In the genomic region with DNA sequence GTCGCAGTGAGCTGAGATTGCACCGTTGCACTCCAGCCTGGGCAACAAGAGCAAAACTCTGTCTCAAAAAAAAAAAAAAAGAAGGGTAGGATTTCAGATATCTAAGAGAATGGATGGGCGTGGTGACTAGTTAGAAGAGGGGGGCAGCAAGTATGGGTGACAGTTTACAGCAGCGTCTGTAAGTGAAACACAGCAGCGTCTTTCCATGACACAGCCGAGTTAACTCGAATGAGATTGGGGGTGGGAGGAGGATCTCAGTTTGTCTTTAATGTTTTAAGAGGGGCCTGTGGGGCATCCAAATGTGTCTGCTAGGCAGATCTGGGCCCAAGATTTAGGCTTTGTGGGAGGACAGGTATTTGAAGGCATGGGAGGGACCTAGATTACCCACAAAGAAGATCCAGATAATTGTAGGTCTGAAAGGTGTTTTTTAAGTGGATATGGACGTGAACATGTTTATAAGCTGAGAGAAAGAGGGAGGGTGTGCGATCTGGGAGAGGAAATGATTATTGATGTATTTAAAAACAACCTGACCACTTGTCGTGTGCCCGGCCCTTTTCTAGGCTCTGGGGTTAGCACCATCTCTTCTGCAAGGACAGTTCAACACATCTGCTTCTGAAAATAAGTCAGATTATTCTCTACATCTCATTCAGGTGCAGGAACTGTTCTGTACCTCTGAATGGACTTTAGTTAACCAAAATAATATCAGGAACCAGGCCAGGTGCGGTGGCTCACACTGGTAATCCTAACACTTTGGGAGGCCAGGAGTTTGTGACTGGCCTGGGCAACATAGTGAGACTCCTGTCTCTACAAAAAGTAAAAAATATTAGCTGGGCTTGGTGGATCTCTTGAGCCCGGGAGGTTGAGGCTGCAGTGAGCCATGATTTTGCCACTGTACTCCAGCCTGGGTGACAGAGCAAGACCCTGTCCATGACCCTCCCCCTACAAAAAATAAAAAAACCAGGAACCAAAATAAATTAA, we compare ENCODE assay signal across 12 cellular contexts. TPM values are rescaled to one million over a fixed set of nuclear protein-coding genes. Genes with fewer than 3 reads are reported as not detected.
DNase-seq lines count a peak whose midpoint lies in the region; ATAC-seq and TF ChIP-seq lines count a peak whose summit lies in the region.
"Had no signal": no experiment of that assay in that cellular context is flagged by ENCODE, and none has a peak within 500 bp of the region (broad histone marks: within the 10 kb centered on the region; RNA-seq: fewer than 3 reads in every experiment).

No MANE protein-coding gene starts in this region.

- no peaks in the 10 kb centered on the region for H3K27me3 ChIP-seq in SU-DHL-6 (ENCODE audit: low read length)
- no peaks in the 10 kb centered on the region for H3K27me3 ChIP-seq in esophagus squamous epithelium
- H3K27me3 ChIP-seq: heart left ventricle had no signal

- H3K4me2 ChIP-seq in SU-DHL-6 (ENCODE audit: low read depth, low read length, poor library complexity, severe bottlenecking) = peak overlapping the region; percentile 4

- H3K9ac ChIP-seq in SU-DHL-6 (ENCODE audit: low read length) = no peak overlapping the region

- H3K27ac Mint-ChIP-seq in stimulated activated naive CD8-positive, alpha-beta T cell treated with anti-CD3 and anti-CD28 coated beads, Interleukin-15, Interleukin-2, amounts not matched to agents 100 ng/mL and 50 ng/mL, for 24 hours = peak overlapping the region; percentile 26
- no peak overlapping the region for H3K27ac Mint-ChIP-seq in glutamatergic neuron (ENCODE audit: unreplicated experiment)

- H3K4me1 Mint-ChIP-seq in stimulated activated naive CD8-positive, alpha-beta T cell treated with anti-CD3 and anti-CD28 coated beads, Interleukin-15, Interleukin-2, amounts not matched to agents 100 ng/mL and 50 ng/mL, for 24 hours (ENCODE audit: low read depth) = peaks cover 56% of the 10 kb centered on the region
- peaks cover 10% of the 10 kb centered on the region for H3K4me1 Mint-ChIP-seq in glutamatergic neuron (ENCODE audit: low read depth, unreplicated experiment)

- WGBS in esophagus squamous epithelium, 2 donors = 77 to 82% methylated on average over 13 of the region's 13 CpGs

- H3K4me1 ChIP-seq in esophagus squamous epithelium = peaks cover 0 to 29% (median 5%) of the 10 kb centered on the region in 3 donors

- H3K4me3 ChIP-seq in SU-DHL-6 (ENCODE audit: insufficient read depth, low read length, poor library complexity, severe bottlenecking) (no peak overlapping the region), esophagus squamous epithelium (no peak overlapping the region)
- H3K4me3 ChIP-seq: heart left ventricle had no signal

- ATAC-seq in stimulated activated naive CD8-positive, alpha-beta T cell treated with anti-CD3 and anti-CD28 coated beads, Interleukin-15, Interleukin-2, amounts not matched to agents 100 U/mL and 50 U/mL, for 24 hours = no peak
- ATAC-seq in GM18519 (IDR thresholded peaks at IDR 0.05; ENCODE audit: low FRiP score, unreplicated experiment) = no peak
- ATAC-seq: heart left ventricle, sciatic nerve, SK-N-SH treated with all-trans-retinoic acid at 6 μM for 48 hours had no signal

- H3K36me3 ChIP-seq in SU-DHL-6 (ENCODE audit: low read length) (peaks cover 13% of the 10 kb centered on the region; the same call in 1 of the 2 replicates), esophagus squamous epithelium (peaks cover 0 to 22% (median 0%) of the 10 kb centered on the region in 3 donors)

- intact Hi-C loops in esophagus squamous epithelium (cut with DNase I) = no loop called here

- H3K9me3 Mint-ChIP-seq in stimulated activated naive CD8-positive, alpha-beta T cell treated with anti-CD3 and anti-CD28 coated beads, Interleukin-15, Interleukin-2, amounts not matched to agents 100 ng/mL and 50 ng/mL, for 24 hours = no peaks in the 10 kb centered on the region
- no peaks in the 10 kb centered on the region for H3K9me3 Mint-ChIP-seq in glutamatergic neuron (ENCODE audit: unreplicated experiment)

- peak overlapping the region; percentile 70 for H3K4me3 Mint-ChIP-seq in stimulated activated naive CD8-positive, alpha-beta T cell treated with anti-CD3 and anti-CD28 coated beads, Interleukin-15, Interleukin-2, amounts not matched to agents 100 ng/mL and 50 ng/mL, for 24 hours
- H3K4me3 Mint-ChIP-seq in glutamatergic neuron (ENCODE audit: unreplicated experiment) = peak overlapping the region; percentile 22

- H3K9me2 ChIP-seq in SU-DHL-6 (replicated peaks; ENCODE audit: insufficient read depth, low read length) = no peaks in the 10 kb centered on the region

- no peaks in the 10 kb centered on the region for H3K27me3 Mint-ChIP-seq in stimulated activated naive CD8-positive, alpha-beta T cell treated with anti-CD3 and anti-CD28 coated beads, Interleukin-15, Interleukin-2, amounts not matched to agents 100 ng/mL and 50 ng/mL, for 24 hours
- H3K27me3 Mint-ChIP-seq in glutamatergic neuron (ENCODE audit: unreplicated experiment) = peaks cover 2% of the 10 kb centered on the region

- TF ChIP-seq CTCF in SU-DHL-6 (IDR thresholded peaks at IDR 0.05; ENCODE audit: insufficient read depth, low read length, poor library complexity, severe bottlenecking) (no peak), glutamatergic neuron (IDR thresholded peaks at IDR 0.05; ENCODE audit: partially characterized antibody, unreplicated experiment) (no peak), esophagus squamous epithelium (IDR thresholded peaks at IDR 0.05) (no peak)

- H3K9me3 ChIP-seq in SU-DHL-6 (ENCODE audit: insufficient read depth, low read length) (no peaks in the 10 kb centered on the region), esophagus squamous epithelium (no peaks in the 10 kb centered on the region)
- H3K9me3 ChIP-seq: heart left ventricle had no signal

- H4K20me1 ChIP-seq in SU-DHL-6 (ENCODE audit: low read depth, low read length) = no peaks in the 10 kb centered on the region

- TF ChIP-seq POLR2A in esophagus squamous epithelium (IDR thresholded peaks at IDR 0.05) = no peak

- H2AFZ ChIP-seq in SU-DHL-6 (ENCODE audit: low read depth, low read length, severe bottlenecking) = no peak overlapping the region

- H3F3A ChIP-seq in SU-DHL-6 (ENCODE audit: insufficient read depth) = no peaks in the 10 kb centered on the region

- no peak for DNase-seq in stimulated activated naive CD8-positive, alpha-beta T cell treated with anti-CD3 and anti-CD28 coated beads, Interleukin-15, Interleukin-2, amounts not matched to agents 100 U/mL and 50 U/mL, for 24 hours
- DNase-seq in glutamatergic neuron (no peak), esophagus squamous epithelium (lab: John Stamatoyannopoulos, UW) (no peak), Kasumi-1 (lab: John Stamatoyannopoulos, UW) (no peak)
- DNase-seq: activated CD4-positive, CD25-positive, alpha-beta regulatory T cell treated with anti-CD3 and anti-CD28 coated beads, Interleukin-2, amount 50 U/mL, for 72 hours; heart left ventricle had no signal

- no peak overlapping the region for H3K27ac ChIP-seq in SU-DHL-6 (ENCODE audit: low read depth, low read length)
- no peak overlapping the region for H3K27ac ChIP-seq in esophagus squamous epithelium
- H3K27ac ChIP-seq: epithelial cell of prostate, heart left ventricle had no signal

- H3K36me3 Mint-ChIP-seq in stimulated activated naive CD8-positive, alpha-beta T cell treated with anti-CD3 and anti-CD28 coated beads, Interleukin-15, Interleukin-2, amounts not matched to agents 100 ng/mL and 50 ng/mL, for 24 hours (ENCODE audit: low read depth) = peaks cover 47% of the 10 kb centered on the region
- no peaks in the 10 kb centered on the region for H3K36me3 Mint-ChIP-seq in glutamatergic neuron (ENCODE audit: unreplicated experiment)

- H3K79me2 ChIP-seq in SU-DHL-6 (ENCODE audit: insufficient read depth, low read length) = peaks cover 21% of the 10 kb centered on the region

RNA-seq across cellular contexts. Expression of a gene that starts 2.5 kb away (rescaled TPM):
- 29.7 TPM for total RNA-seq in glutamatergic neuron (ENCODE audit: unreplicated experiment)
- 10 to 100 TPM in 2 of 4 donors, 1 to 10 TPM in 2; 8.6 to 14.6 (median 11.2) TPM for total RNA-seq in esophagus squamous epithelium

RNA-seq across cellular contexts. Expression of a gene that starts 58.6 kb away (rescaled TPM):
- total RNA-seq in glutamatergic neuron (ENCODE audit: unreplicated experiment) (83.3 TPM), esophagus squamous epithelium (10 to 100 TPM; 16.2 to 76.1 (median 37.8) TPM)
